13 cellular contexts compared by ENCODE assay signal in the genomic region with DNA sequence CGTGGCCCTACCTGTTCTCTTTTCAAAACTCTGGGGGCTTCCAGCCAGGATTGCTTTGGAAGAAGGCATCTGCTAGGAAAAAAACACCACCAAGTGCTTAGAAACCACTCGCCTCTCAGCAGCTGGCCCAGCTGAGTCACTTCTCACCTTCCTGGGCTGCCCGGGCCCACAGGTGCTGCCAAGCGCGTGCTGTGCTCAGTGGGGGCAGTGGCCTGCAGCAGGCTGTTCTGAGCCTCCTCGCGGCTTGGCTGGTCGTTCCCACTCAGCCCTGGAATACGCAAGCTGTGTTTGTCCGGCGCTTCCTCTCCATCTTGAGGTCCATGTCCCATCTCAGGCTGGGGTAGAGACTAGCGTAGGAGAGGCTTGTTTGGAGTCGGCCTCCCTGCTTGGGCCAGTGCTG.
DNase-seq lines count a peak whose midpoint lies in the region; ATAC-seq and TF ChIP-seq lines count a peak whose summit lies in the region.
"Had no signal": no experiment of that assay in that cellular context is flagged by ENCODE, and none has a peak within 500 bp of the region (broad histone marks: within the 10 kb centered on the region; RNA-seq: fewer than 3 reads in every experiment).

No MANE protein-coding gene starts in this region.

- H3K36me3 ChIP-seq in esophagus muscularis mucosa (peaks cover 4 to 56% (median 26%) of the 10 kb centered on the region in 4 donors), stomach smooth muscle (ENCODE audit: control insufficient read depth in 2 of 2, insufficient read depth in 2 of 2, low read length in 2 of 2) (peaks cover 30 to 32% of the 10 kb centered on the region in 2 donors)

- no peak for ATAC-seq in HG03469 (IDR thresholded peaks at IDR 0.05; ENCODE audit: unreplicated experiment)

- H3K9ac ChIP-seq in stomach smooth muscle (ENCODE audit: low read length in 2 of 2), result no peak overlapping the region

- DNase-seq in DMS79 treated with DMSO at 0.1 percent for 48 hours (lab: John Stamatoyannopoulos, UW), result peak; percentile 82
- peak; percentile 86 for DNase-seq in RPMI8226
- no peak for DNase-seq in esophagus muscularis mucosa (ENCODE audit: extremely low spot score)
- DNase-seq in NCI-H82 treated with DMSO at 0.1 percent for 48 hours (lab: John Stamatoyannopoulos, UW; ENCODE audit: unreplicated experiment), result no peak
- no peak for DNase-seq in NCI-H748 treated with DMSO at 0.1 percent for 48 hours (lab: John Stamatoyannopoulos, UW)
- no peak for DNase-seq in SHP77 (lab: John Stamatoyannopoulos, UW)
- DNase-seq: GDM1, NCI-H1694, NCI-H2107 had no signal

- no peak for TF ChIP-seq CTCF in esophagus muscularis mucosa (IDR thresholded peaks at IDR 0.05)

- peaks cover 16 to 63% (median 60%) of the 10 kb centered on the region in 4 donors for H3K4me1 ChIP-seq in esophagus muscularis mucosa
- peaks cover 52% of the 10 kb centered on the region for H3K4me1 ChIP-seq in stomach smooth muscle (ENCODE audit: control insufficient read depth, insufficient read depth, low read length)

- H3K27me3 ChIP-seq in esophagus muscularis mucosa, result no peaks in the 10 kb centered on the region
- H3K27me3 ChIP-seq in stomach smooth muscle (ENCODE audit: control insufficient read depth in 1 of 2, insufficient read depth in 2 of 2, low read length in 2 of 2), result no peaks in the 10 kb centered on the region
- H3K27me3 ChIP-seq: MG63 had no signal

- intact Hi-C loops in esophagus muscularis mucosa (cut with DNase I), result no loop called here

- H3K9me3 ChIP-seq in esophagus muscularis mucosa (no peaks in the 10 kb centered on the region), stomach smooth muscle (ENCODE audit: control insufficient read depth in 2 of 2, low read length in 2 of 2) (no peaks in the 10 kb centered on the region)
- H3K9me3 ChIP-seq: Caco-2, MG63 had no signal

- WGBS in esophagus muscularis mucosa, result 79% methylated on average over 2 of the region's 13 CpGs

- H3K27ac ChIP-seq in esophagus muscularis mucosa (replicated peaks in 1 of 4), result peak overlapping the region; percentile 63 to 67 (median 65)
- peak overlapping the region; percentile 31 for H3K27ac ChIP-seq in stomach smooth muscle (ENCODE audit: low read length)

- no peak for TF ChIP-seq POLR2A in esophagus muscularis mucosa (IDR thresholded peaks at IDR 0.05; ENCODE audit: low read depth)

- TF ChIP-seq EP300 in esophagus muscularis mucosa (IDR thresholded peaks at IDR 0.05), result no peak

- no peak overlapping the region for H3K4me3 ChIP-seq in esophagus muscularis mucosa
- no peak overlapping the region for H3K4me3 ChIP-seq in stomach smooth muscle (ENCODE audit: low read length in 2 of 2)
- H3K4me3 ChIP-seq: MG63 had no signal

Comparison
In these comparisons a context has a peak if more than half of its experiments do, and no peak if none do; other contexts are left out.
1. DNase-seq: peak in DMS79 treated with DMSO at 0.1 percent for 48 hours (single experiment) and RPMI8226 (single experiment); none in esophagus muscularis mucosa (single experiment), NCI-H82 treated with DMSO at 0.1 percent for 48 hours (single experiment), NCI-H748 treated with DMSO at 0.1 percent for 48 hours (single experiment) and SHP77 (0 of 2).